In the genomic region with DNA sequence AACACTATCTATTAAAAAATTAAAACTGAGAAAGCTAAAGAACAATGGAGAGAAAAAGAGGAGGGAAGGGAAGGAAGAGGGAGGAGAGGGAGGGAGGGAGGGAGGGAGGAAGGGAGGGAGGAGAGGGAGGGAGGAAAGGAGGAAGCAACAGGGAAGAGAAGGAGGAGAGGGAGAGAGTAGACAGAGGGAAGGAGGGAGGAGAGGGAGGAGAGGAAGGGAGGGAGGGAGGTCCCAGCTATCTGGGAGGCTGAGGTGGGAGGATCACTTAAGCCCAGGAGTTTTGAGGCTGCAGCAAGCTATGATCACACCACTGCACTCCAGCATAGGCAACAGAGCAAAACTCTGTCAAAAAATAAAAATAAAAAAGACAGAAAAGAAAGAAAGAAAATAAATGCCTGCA, we compare ENCODE assay signal across 1 cellular context.
A peak's percentile ranks its signal among the peaks of the same experiment; 100 is the strongest.
TF ChIP-seq lines count a peak whose summit lies in the region.

No MANE protein-coding gene starts in this region.

TF ChIP-seq in HEK293, 187 proteins besides CTCF, POLR2A, EP300 and RAD21 (continued from another document):
- TF ChIP-seq, protein P1, sequence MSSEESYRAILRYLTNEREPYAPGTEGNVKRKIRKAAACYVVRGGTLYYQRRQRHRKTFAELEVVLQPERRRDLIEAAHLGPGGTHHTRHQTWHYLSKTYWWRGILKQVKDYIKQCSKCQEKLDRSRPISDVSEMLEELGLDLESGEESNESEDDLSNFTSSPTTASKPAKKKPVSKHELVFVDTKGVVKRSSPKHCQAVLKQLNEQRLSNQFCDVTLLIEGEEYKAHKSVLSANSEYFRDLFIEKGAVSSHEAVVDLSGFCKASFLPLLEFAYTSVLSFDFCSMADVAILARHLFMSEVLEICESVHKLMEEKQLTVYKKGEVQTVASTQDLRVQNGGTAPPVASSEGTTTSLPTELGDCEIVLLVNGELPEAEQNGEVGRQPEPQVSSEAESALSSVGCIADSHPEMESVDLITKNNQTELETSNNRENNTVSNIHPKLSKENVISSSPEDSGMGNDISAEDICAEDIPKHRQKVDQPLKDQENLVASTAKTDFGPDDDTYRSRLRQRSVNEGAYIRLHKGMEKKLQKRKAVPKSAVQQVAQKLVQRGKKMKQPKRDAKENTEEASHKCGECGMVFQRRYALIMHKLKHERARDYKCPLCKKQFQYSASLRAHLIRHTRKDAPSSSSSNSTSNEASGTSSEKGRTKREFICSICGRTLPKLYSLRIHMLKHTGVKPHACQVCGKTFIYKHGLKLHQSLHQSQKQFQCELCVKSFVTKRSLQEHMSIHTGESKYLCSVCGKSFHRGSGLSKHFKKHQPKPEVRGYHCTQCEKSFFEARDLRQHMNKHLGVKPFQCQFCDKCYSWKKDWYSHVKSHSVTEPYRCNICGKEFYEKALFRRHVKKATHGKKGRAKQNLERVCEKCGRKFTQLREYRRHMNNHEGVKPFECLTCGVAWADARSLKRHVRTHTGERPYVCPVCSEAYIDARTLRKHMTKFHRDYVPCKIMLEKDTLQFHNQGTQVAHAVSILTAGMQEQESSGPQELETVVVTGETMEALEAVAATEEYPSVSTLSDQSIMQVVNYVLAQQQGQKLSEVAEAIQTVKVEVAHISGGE (tag by site-specific recombination; conservative IDR thresholded peaks at IDR 0.05; ENCODE audit: low read depth), result no peak
- TF ChIP-seq ZNF768 (tag by site-specific recombination; IDR thresholded peaks at IDR 0.05), result no peak
- TF ChIP-seq, protein P2, sequence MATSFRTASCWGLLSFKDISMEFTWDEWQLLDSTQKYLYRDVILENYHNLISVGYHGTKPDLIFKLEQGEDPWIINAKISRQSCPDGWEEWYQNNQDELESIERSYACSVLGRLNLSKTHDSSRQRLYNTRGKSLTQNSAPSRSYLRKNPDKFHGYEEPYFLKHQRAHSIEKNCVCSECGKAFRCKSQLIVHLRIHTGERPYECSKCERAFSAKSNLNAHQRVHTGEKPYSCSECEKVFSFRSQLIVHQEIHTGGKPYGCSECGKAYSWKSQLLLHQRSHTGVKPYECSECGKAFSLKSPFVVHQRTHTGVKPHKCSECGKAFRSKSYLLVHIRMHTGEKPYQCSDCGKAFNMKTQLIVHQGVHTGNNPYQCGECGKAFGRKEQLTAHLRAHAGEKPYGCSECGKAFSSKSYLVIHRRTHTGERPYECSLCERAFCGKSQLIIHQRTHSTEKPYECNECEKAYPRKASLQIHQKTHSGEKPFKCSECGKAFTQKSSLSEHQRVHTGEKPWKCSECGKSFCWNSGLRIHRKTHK (tag by site-specific recombination; IDR thresholded peaks at IDR 0.05), result no peak
- TF ChIP-seq TCF7L2 (IDR thresholded peaks at IDR 0.05; ENCODE audit: borderline replicate concordance, low read depth, low read length), result no peak
- TF ChIP-seq, protein P3, sequence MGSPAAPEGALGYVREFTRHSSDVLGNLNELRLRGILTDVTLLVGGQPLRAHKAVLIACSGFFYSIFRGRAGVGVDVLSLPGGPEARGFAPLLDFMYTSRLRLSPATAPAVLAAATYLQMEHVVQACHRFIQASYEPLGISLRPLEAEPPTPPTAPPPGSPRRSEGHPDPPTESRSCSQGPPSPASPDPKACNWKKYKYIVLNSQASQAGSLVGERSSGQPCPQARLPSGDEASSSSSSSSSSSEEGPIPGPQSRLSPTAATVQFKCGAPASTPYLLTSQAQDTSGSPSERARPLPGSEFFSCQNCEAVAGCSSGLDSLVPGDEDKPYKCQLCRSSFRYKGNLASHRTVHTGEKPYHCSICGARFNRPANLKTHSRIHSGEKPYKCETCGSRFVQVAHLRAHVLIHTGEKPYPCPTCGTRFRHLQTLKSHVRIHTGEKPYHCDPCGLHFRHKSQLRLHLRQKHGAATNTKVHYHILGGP (tag by site-specific recombination; IDR thresholded peaks at IDR 0.05), result no peak
- 0 out of 2 replicates have a peak, but pooled peaks have one; percentile 14 for TF ChIP-seq KLF8 (tag by site-specific recombination; IDR thresholded peaks at IDR 0.05)
- TF ChIP-seq ZNF76 (tag by site-specific recombination; IDR thresholded peaks at IDR 0.05; ENCODE audit: borderline replicate concordance, low read depth), result no peak
- TF ChIP-seq ZNF10 (tag by site-specific recombination; IDR thresholded peaks at IDR 0.05), result no peak
- no peak for TF ChIP-seq ZNF660 (tag by site-specific recombination; IDR thresholded peaks at IDR 0.05)
- TF ChIP-seq, protein P4, sequence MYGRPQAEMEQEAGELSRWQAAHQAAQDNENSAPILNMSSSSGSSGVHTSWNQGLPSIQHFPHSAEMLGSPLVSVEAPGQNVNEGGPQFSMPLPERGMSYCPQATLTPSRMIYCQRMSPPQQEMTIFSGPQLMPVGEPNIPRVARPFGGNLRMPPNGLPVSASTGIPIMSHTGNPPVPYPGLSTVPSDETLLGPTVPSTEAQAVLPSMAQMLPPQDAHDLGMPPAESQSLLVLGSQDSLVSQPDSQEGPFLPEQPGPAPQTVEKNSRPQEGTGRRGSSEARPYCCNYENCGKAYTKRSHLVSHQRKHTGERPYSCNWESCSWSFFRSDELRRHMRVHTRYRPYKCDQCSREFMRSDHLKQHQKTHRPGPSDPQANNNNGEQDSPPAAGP (tag by site-specific recombination; IDR thresholded peaks at IDR 0.05), result peak; percentile 64
- TF ChIP-seq TRIM28 (IDR thresholded peaks at IDR 0.05; ENCODE audit: borderline replicate concordance, low read length), result no peak
- TF ChIP-seq ZNF202 (tag by site-specific recombination; IDR thresholded peaks at IDR 0.05; ENCODE audit: borderline replicate concordance), result no peak
- no peak for TF ChIP-seq ZNF133 (tag by site-specific recombination; IDR thresholded peaks at IDR 0.05)
- no peak for TF ChIP-seq ZNF248 (tag by site-specific recombination; IDR thresholded peaks at IDR 0.05)
- TF ChIP-seq WT1 (tag by site-specific recombination; IDR thresholded peaks at IDR 0.05), result peak; percentile 98
- TF ChIP-seq KLF9 (tag by site-specific recombination; IDR thresholded peaks at IDR 0.05; ENCODE audit: low read depth), result no peak
- TF ChIP-seq ZNF335 (tag by site-specific recombination; conservative IDR thresholded peaks at IDR 0.05), result no peak
- no peak for TF ChIP-seq ZNF404 (tag by site-specific recombination; IDR thresholded peaks at IDR 0.05)
- 0 out of 2 replicates have a peak, but pooled peaks have one; percentile 9 for TF ChIP-seq GLIS1 (tag by site-specific recombination; IDR thresholded peaks at IDR 0.05)
- no peak for TF ChIP-seq ZNF292 (tag by site-specific recombination; IDR thresholded peaks at IDR 0.05; ENCODE audit: borderline replicate concordance, low read depth)
- no peak for TF ChIP-seq ZEB2 (tag by site-specific recombination; IDR thresholded peaks at IDR 0.05)
- TF ChIP-seq, protein P5, sequence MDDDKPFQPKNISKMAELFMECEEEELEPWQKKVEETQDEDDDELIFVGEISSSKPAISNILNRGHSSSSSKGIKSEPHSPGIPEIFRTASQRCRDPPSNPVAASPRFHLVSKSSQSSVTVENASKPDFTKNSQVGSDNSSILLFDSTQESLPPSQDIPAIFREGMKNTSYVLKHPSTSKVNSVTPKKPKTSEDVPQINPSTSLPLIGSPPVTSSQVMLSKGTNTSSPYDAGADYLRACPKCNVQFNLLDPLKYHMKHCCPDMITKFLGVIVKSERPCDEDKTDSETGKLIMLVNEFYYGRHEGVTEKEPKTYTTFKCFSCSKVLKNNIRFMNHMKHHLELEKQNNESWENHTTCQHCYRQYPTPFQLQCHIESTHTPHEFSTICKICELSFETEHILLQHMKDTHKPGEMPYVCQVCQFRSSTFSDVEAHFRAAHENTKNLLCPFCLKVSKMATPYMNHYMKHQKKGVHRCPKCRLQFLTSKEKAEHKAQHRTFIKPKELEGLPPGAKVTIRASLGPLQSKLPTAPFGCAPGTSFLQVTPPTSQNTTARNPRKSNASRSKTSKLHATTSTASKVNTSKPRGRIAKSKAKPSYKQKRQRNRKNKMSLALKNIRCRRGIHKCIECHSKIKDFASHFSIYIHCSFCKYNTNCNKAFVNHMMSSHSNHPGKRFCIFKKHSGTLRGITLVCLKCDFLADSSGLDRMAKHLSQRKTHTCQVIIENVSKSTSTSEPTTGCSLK (tag by site-specific recombination; IDR thresholded peaks at IDR 0.05), result no peak
- peak; percentile 68 for TF ChIP-seq ZNF366 (tag by site-specific recombination; conservative IDR thresholded peaks at IDR 0.05)
- TF ChIP-seq ZNF155 (tag by site-specific recombination; IDR thresholded peaks at IDR 0.05), result no peak
- TF ChIP-seq HOXA7 (CRISPR knock-in tag; IDR thresholded peaks at IDR 0.05; ENCODE audit: borderline replicate concordance), result no peak
- peak; percentile 36 for TF ChIP-seq SP2 (tag by site-specific recombination; IDR thresholded peaks at IDR 0.05)
- TF ChIP-seq SP3 (tag by site-specific recombination; IDR thresholded peaks at IDR 0.05), result peak; percentile 48
